ENCODE assay signal across 25 cellular contexts in genomic region chr4:8893624-8894423, GRCh38. TPM values are rescaled to one million over a fixed set of nuclear protein-coding genes. Genes with fewer than 3 reads are reported as not detected.
DNase-seq lines count a peak whose midpoint lies in the region; ATAC-seq and TF ChIP-seq lines count a peak whose summit lies in the region.
"Had no signal": no experiment of that assay in that cellular context is flagged by ENCODE, and none has a peak within 500 bp of the region (broad histone marks: within the 10 kb centered on the region; RNA-seq: fewer than 3 reads in every experiment).

No MANE protein-coding gene starts in this region.

- H3K4me2 ChIP-seq in GM23338, result peak overlapping the region; percentile 87
- H3K4me2 ChIP-seq in neuronal stem cell (ENCODE audit: insufficient read depth, low read length, poor library complexity, severe bottlenecking), result peak overlapping the region; percentile 62

- no peaks in the 10 kb centered on the region; the same call in 1 of the 2 replicates for H4K20me1 ChIP-seq in GM23338 (replicated peaks; ENCODE audit: insufficient read depth)

- H3K14ac ChIP-seq in neuronal stem cell (ENCODE audit: low read length), result no peak overlapping the region

- H3K9me3 ChIP-seq in NT2/D1 (ENCODE audit: insufficient read depth, low read length) (no peaks in the 10 kb centered on the region), iPS-18a (ENCODE audit: control insufficient read depth, low read depth, low read length) (no peaks in the 10 kb centered on the region), neuronal stem cell (replicated peaks in 1 of 2; ENCODE audit: control insufficient read depth in 2 of 2, insufficient read depth in 1 of 2, low read depth in 1 of 2, low read length in 2 of 2) (peaks cover 0 to 1% of the 10 kb centered on the region in 2 donors)
- H3K9me3 ChIP-seq: ascending aorta, thyroid gland had no signal

- no peak overlapping the region for H4K8ac ChIP-seq in neuronal stem cell (ENCODE audit: low read depth, low read length)

- no peaks in the 10 kb centered on the region; the same call in 2 of the 3 replicates for H3K36me3 Mint-ChIP-seq in GM23338 (ENCODE audit: low read depth)
- H3K36me3 Mint-ChIP-seq: activated naive CD8-positive, alpha-beta T cell; naive thymus-derived CD4-positive, alpha-beta T cell had no signal

- H3K79me2 ChIP-seq in GM23338 (replicated peaks; ENCODE audit: insufficient read depth), result no peaks in the 10 kb centered on the region

- peak overlapping the region; percentile 19 for H3K18ac ChIP-seq in neuronal stem cell (ENCODE audit: low read length)

- H3K27ac ChIP-seq in GM23338 (ENCODE audit: low read depth) (no peak overlapping the region), iPS-18a (ENCODE audit: low read length) (no peak overlapping the region), neuronal stem cell (replicated peaks; ENCODE audit: low read length) (no peak overlapping the region)
- H3K27ac ChIP-seq: ascending aorta, thyroid gland had no signal

- no CpG with 5 or more reads among the region's 68 CpGs for WGBS in neuronal stem cell (ENCODE audit: extremely low coverage in 2 of 2, insufficient read length in 2 of 2, insufficient replicate concordance in 1 of 2), 2 donors

- H3K36me3 ChIP-seq in GM23338 (ENCODE audit: insufficient read depth) (no peaks in the 10 kb centered on the region), NT2/D1 (ENCODE audit: insufficient read depth, insufficient read length, low read length) (no peaks in the 10 kb centered on the region), iPS-18a (ENCODE audit: control insufficient read depth, low read depth, low read length) (no peaks in the 10 kb centered on the region), neuronal stem cell (replicated peaks in 1 of 2; ENCODE audit: control insufficient read depth in 2 of 2, insufficient read depth in 2 of 2, low read length in 2 of 2) (no peaks in the 10 kb centered on the region)
- H3K36me3 ChIP-seq: ascending aorta, thyroid gland had no signal

- H3K27me3 ChIP-seq in GM23338 (ENCODE audit: insufficient read depth) (peaks cover 98% of the 10 kb centered on the region), NT2/D1 (ENCODE audit: insufficient read depth, insufficient read length) (peaks cover 71% of the 10 kb centered on the region), iPS-18a (ENCODE audit: control insufficient read depth, insufficient read depth, low read length) (peaks cover 99% of the 10 kb centered on the region), neuronal stem cell (ENCODE audit: control insufficient read depth in 3 of 3, insufficient read depth in 3 of 3, low read depth in 1 of 3, low read length in 3 of 3) (peaks cover 46 to 83% (median 83%) of the 10 kb centered on the region in 3 experiments)

- H2AK5ac ChIP-seq in neuronal stem cell (ENCODE audit: low read depth, low read length), result peak overlapping the region; percentile 81

- H2BK5ac ChIP-seq in neuronal stem cell (ENCODE audit: low read length), result no peak overlapping the region

- H3K79me1 ChIP-seq in neuronal stem cell (ENCODE audit: low read depth, low read length), result no peaks in the 10 kb centered on the region

- H3K27ac Mint-ChIP-seq in GM23338, result no peak overlapping the region
- H3K27ac Mint-ChIP-seq: activated naive CD8-positive, alpha-beta T cell; activated T-helper 2 cell treated with anti-CD3 and anti-CD28 coated beads, Interferon-gamma antibody, Interleukin-2, Interleukin-4, amounts not matched to agents 10 μg/mL and 5 μg/mL and 100 μg/mL, durations not matched to agents 14 hours and 24 hours and 36 hours; CD4-positive, alpha-beta T cell; naive thymus-derived CD4-positive, alpha-beta T cell; stimulated activated naive CD8-positive, alpha-beta T cell treated with anti-CD3 and anti-CD28 coated beads, Interleukin-15, Interleukin-2, amounts not matched to agents 100 ng/mL and 50 ng/mL, for 24 hours had no signal

- no peaks in the 10 kb centered on the region for H3F3A ChIP-seq in GM23338 (replicated peaks; ENCODE audit: low read depth)

- H3K4me3 ChIP-seq in GM23338 (peak overlapping the region; percentile 57), NT2/D1 (ENCODE audit: insufficient read length, low read depth) (peak overlapping the region; percentile 61), iPS-18a (ENCODE audit: low read length) (peak overlapping the region; percentile 51), neuronal stem cell (ENCODE audit: low read length in 2 of 2) (no peak overlapping the region)
- H3K4me3 ChIP-seq: ascending aorta, thyroid gland had no signal

- peak; percentile 33 for ATAC-seq in GM23338
- ATAC-seq: naive thymus-derived CD4-positive, alpha-beta T cell; SK-N-SH treated with all-trans-retinoic acid at 6 μM for 48 hours had no signal

- H2BK12ac ChIP-seq in neuronal stem cell (ENCODE audit: low read length), result no peak overlapping the region

- H3K9ac ChIP-seq in NT2/D1 (ENCODE audit: insufficient read length, low read depth) (peak overlapping the region; percentile 81), iPS-18a (ENCODE audit: low read length) (no peak overlapping the region), neuronal stem cell (ENCODE audit: low read depth, low read length, poor library complexity) (no peak overlapping the region)

- H3K27me3 Mint-ChIP-seq in GM23338 (ENCODE audit: insufficient read depth, low read depth, poor library complexity), result peaks cover 85% of the 10 kb centered on the region

- H3K4me1 ChIP-seq in GM23338 (ENCODE audit: insufficient read depth) (peaks cover 19% of the 10 kb centered on the region; the same call in 1 of the 2 replicates), NT2/D1 (ENCODE audit: insufficient read depth, insufficient read length) (peaks cover 28% of the 10 kb centered on the region), iPS-18a (ENCODE audit: control insufficient read depth, low read depth, low read length) (peaks cover 3% of the 10 kb centered on the region), neuronal stem cell (ENCODE audit: control insufficient read depth in 2 of 2, insufficient read depth in 1 of 2, low read depth in 1 of 2, low read length in 2 of 2) (peaks cover 0 to 15% of the 10 kb centered on the region in 2 donors)
- H3K4me1 ChIP-seq: ascending aorta, thyroid gland had no signal

- no peaks in the 10 kb centered on the region for H3K9me2 ChIP-seq in GM23338 (ENCODE audit: insufficient read depth)

- DNase-seq in GM23338 (ENCODE audit: low spot score) (peak; percentile 76), NT2/D1 (ENCODE audit: low read depth, low spot score) (no peak), neuronal stem cell (ENCODE audit: low spot score) (no peak), NCI-H345 (lab: John Stamatoyannopoulos, UW) (no peak), GM19240 (ENCODE audit: insufficient read length, low spot score) (no peak), Kasumi-1 (lab: John Stamatoyannopoulos, UW) (no peak)
- DNase-seq: activated CD8-positive, alpha-beta memory T cell treated with anti-CD3 and anti-CD28 coated beads, Interleukin-2, amount 50 U/mL, for 4 hours; CD4-positive, alpha-beta T cell; cerebellar nuclear complex; naive thymus-derived CD4-positive, alpha-beta T cell; NCI-H1092 treated with DMSO at 0.1 percent for 48 hours; NCI-H2107; NCI-H526 treated with DMSO at 0.1 percent for 48 hours; stimulated activated CD4-positive, alpha-beta T cell treated with anti-CD3 and anti-CD28 coated beads, Interleukin-4, amount 100 ng/mL, for 1 hour; thyroid gland had no signal

- H3K9me3 Mint-ChIP-seq in GM23338, result peaks cover 4% of the 10 kb centered on the region; the same call in 2 of the 3 replicates
- H3K9me3 Mint-ChIP-seq: activated T-helper 2 cell treated with anti-CD3 and anti-CD28 coated beads, Interferon-gamma antibody, Interleukin-2, Interleukin-4, amounts not matched to agents 10 μg/mL and 5 μg/mL and 100 μg/mL, durations not matched to agents 14 hours and 24 hours and 36 hours; CD4-positive, alpha-beta T cell; stimulated activated naive CD8-positive, alpha-beta T cell treated with anti-CD3 and anti-CD28 coated beads, Interleukin-15, Interleukin-2, amounts not matched to agents 100 ng/mL and 50 ng/mL, for 24 hours had no signal

- no peak overlapping the region for H2BK120ac ChIP-seq in neuronal stem cell (ENCODE audit: low read depth, low read length)

- H3K4me1 Mint-ChIP-seq in GM23338, result peaks cover 39% of the 10 kb centered on the region
- H3K4me1 Mint-ChIP-seq: naive thymus-derived CD4-positive, alpha-beta T cell had no signal

- no peak overlapping the region for H2BK15ac ChIP-seq in neuronal stem cell (ENCODE audit: low read length)

- H3K23ac ChIP-seq in neuronal stem cell (ENCODE audit: low read depth, low read length, poor library complexity), result peak overlapping the region; percentile 43

- no peak overlapping the region for H3K4ac ChIP-seq in neuronal stem cell (ENCODE audit: low read length)

- no peak for TF ChIP-seq CTCF in GM23338 (conservative IDR thresholded peaks at IDR 0.05; ENCODE audit: low read depth in 2 of 2)

- H3K4me3 Mint-ChIP-seq in GM23338, result peak overlapping the region; percentile 69
- H3K4me3 Mint-ChIP-seq: activated naive CD8-positive, alpha-beta T cell; CD4-positive, alpha-beta T cell; stimulated activated naive CD8-positive, alpha-beta T cell treated with anti-CD3 and anti-CD28 coated beads, Interleukin-15, Interleukin-2, amounts not matched to agents 100 ng/mL and 50 ng/mL, for 24 hours had no signal

- no peak overlapping the region for H4K91ac ChIP-seq in neuronal stem cell (ENCODE audit: low read depth, low read length, poor library complexity)

- H2AFZ ChIP-seq in GM23338 (peak overlapping the region; percentile 92), neuronal stem cell (ENCODE audit: low read length) (no peak overlapping the region)

TF ChIP-seq in GM23338, 12 proteins besides CTCF, POLR2A, EP300 and RAD21:
- no peak for TF ChIP-seq NANOG (IDR thresholded peaks at IDR 0.05; ENCODE audit: borderline replicate concordance)
- TF ChIP-seq EZH2 (IDR thresholded peaks at IDR 0.05; ENCODE audit: low read depth, unreplicated experiment), result peak; percentile 76
- TF ChIP-seq ETS1 (IDR thresholded peaks at IDR 0.05), result peak; percentile 7; the same call in 1 of the 2 replicates
- peak; percentile 51 for TF ChIP-seq EZH2phosphoT487 (IDR thresholded peaks at IDR 0.05; ENCODE audit: unreplicated experiment)

RNA-seq across cellular contexts. Expression of gene HMX1, which starts 22.2 kb away (rescaled TPM):
- total RNA-seq in GM23338 (2014; rRNA removed; shearing (Covaris generic)), result 0.69 TPM in 1 of 2 replicates, not detected in the other
- 0.23 TPM in 1 of 2 replicates, not detected in the other for polyA plus RNA-seq in GM23338 (2016; fragmentation: Nextera tagmentation; extraction: Ambion mirVana)
- polyA plus RNA-seq in neuronal stem cell (2013, experiment 1 of 2), result 0.04 TPM
- 0.07 TPM for polyA plus RNA-seq in neuronal stem cell (2013, experiment 2 of 2)
- total RNA-seq: activated T-helper 2 cell treated with anti-CD3 and anti-CD28 coated beads, Interferon-gamma antibody, Interleukin-2, Interleukin-4, amounts not matched to agents 10 μg/mL and 5 μg/mL and 100 μg/mL, durations not matched to agents 14 hours and 24 hours and 36 hours; ascending aorta; CD4-positive, alpha-beta T cell; epithelial cell of proximal tubule; fibroblast of villous mesenchyme; naive thymus-derived CD4-positive, alpha-beta T cell; pulmonary artery endothelial cell; T-helper 2 cell treated with Interferon-gamma antibody and Interleukin-4, amounts not matched to agents 100 ng/mL and 5 ng/mL, for 36 hours had no signal
- polyA plus RNA-seq: naive thymus-derived CD4-positive, alpha-beta T cell had no signal

Comparison
In these comparisons a context has a peak if more than half of its experiments do, and no peak if none do; other contexts are left out.
1. H3K4me3 ChIP-seq: peak in GM23338 (single experiment), NT2/D1 (single experiment) and iPS-18a (single experiment); none in neuronal stem cell (0 of 2).